In the genomic region with DNA sequence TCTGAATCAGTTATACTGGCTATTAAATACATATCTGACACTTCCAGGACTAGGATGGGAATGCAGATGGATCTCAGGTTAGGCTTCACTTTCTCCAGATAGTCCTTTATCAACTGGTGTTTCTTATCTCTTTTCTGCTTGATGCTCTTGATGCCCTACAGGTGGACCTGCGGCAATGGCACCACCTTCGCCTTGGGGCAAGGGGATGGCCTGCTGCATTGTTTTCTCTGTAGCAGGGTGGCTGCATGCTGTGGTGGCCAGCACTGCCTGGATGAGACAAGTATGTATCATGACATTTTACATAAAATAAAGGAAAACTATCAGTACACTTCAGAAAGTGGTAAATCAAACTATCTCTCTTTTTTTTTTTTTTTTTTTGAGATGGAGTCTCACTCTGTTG, we compare ENCODE assay signal across 32 cellular contexts.
"Had no signal": no experiment of that assay in that cellular context is flagged by ENCODE, and none has a peak within 500 bp of the region (broad histone marks: within the 10 kb centered on the region; RNA-seq: fewer than 3 reads in every experiment).

No MANE protein-coding gene starts in this region.

- DNase-seq: activated effector memory CD4-positive, alpha-beta T cell treated with anti-CD3 and anti-CD28 coated beads, Interleukin-2, amount 50 U/mL, for 16 hours; activated effector memory CD4-positive, alpha-beta T cell treated with Interleukin-2 at 50 U/mL for 16 hours; activated gamma-delta T cell; activated gamma-delta T cell treated with Interleukin-2 at 50 U/mL for 16 hours; activated naive CD4-positive, alpha-beta T cell; activated naive CD4-positive, alpha-beta T cell treated with anti-CD3 and anti-CD28 coated beads for 36 hours; activated naive CD4-positive, alpha-beta T cell treated with anti-CD3 and anti-CD28 coated beads, Interleukin-2, amount 10 ng/mL, durations not matched to agents 7 days and 5 days; activated naive CD4-positive, alpha-beta T cell treated with anti-CD3 and anti-CD28 coated beads, Interleukin-2, amount 50 U/mL, for 16 hours; activated naive CD4-positive, alpha-beta T cell treated with Interleukin-2 at 50 U/mL for 16 hours; activated naive CD8-positive, alpha-beta T cell treated with anti-CD3 and anti-CD28 coated beads for 36 hours; activated naive CD8-positive, alpha-beta T cell treated with anti-CD3 and anti-CD28 coated beads, Interleukin-2, amount 10 ng/mL, durations not matched to agents 7 days and 5 days; activated naive CD8-positive, alpha-beta T cell treated with anti-CD3 and anti-CD28 coated beads, Interleukin-2, amount 50 U/mL, for 24 hours; activated T-cell treated with anti-CD3 and anti-CD28 coated beads, Interleukin-2, amount 50 U/mL, for 1 hour; activated T-cell treated with anti-CD3 and anti-CD28 coated beads, Interleukin-2, amount 50 U/mL, for 24 hours; activated T-cell treated with anti-CD3 and anti-CD28 coated beads, Interleukin-2, amount 50 U/mL, for 4 hours; activated T-cell treated with anti-CD3 and anti-CD28 coated beads, Interleukin-2, amount 50 U/mL, for 48 hours; activated T-cell treated with anti-CD3 and anti-CD28 coated beads, Interleukin-2, amount 50 U/mL, for 72 hours; adrenal gland; amniotic stem cell; amygdala; anterior cingulate cortex; aorta; body of pancreas; brain microvascular endothelial cell; caudate nucleus; central memory CD4-positive, alpha-beta T cell; cerebellar nuclear complex had no signal

- H3K4me1 ChIP-seq: adrenal gland, ascending aorta, body of pancreas, breast epithelium had no signal

- H3K27ac ChIP-seq: adrenal gland, ascending aorta, body of pancreas, brain microvascular endothelial cell, breast epithelium, cardiac muscle cell had no signal

- H3K27me3 ChIP-seq: adrenal gland, ascending aorta, body of pancreas, brain microvascular endothelial cell, breast epithelium, cardiac muscle cell had no signal

- ATAC-seq: activated naive CD4-positive, alpha-beta T cell treated with anti-CD3 and anti-CD28 coated beads, Interleukin-2, amount 50 U/mL, for 72 hours; activated naive CD8-positive, alpha-beta T cell treated with anti-CD3 and anti-CD28 coated beads, Interleukin-2, amount 50 U/mL, for 24 hours; activated T-cell treated with anti-CD3 and anti-CD28 coated beads, Interleukin-2, amount 50 U/mL, for 4 hours; activated T-cell treated with anti-CD3 and anti-CD28 coated beads, Interleukin-2, amount 50 U/mL, for 72 hours; activated T-helper 17 cell treated with anti-CD3 and anti-CD28 coated beads, Interleukin-2, amount 50 U/mL, for 72 hours; body of pancreas had no signal

- H3K36me3 ChIP-seq: adrenal gland, ascending aorta, brain microvascular endothelial cell, breast epithelium, cardiac muscle cell had no signal

- H3K9me3 ChIP-seq: adrenal gland, ascending aorta, body of pancreas had no signal

- H3K4me3 ChIP-seq: adrenal gland, ascending aorta, body of pancreas, breast epithelium, cardiac muscle cell had no signal
